Comparison of ENCODE assay signal across 9 cellular contexts in genomic region chr3:4271834-4272233, GRCh38. TPM values are rescaled to one million over a fixed set of nuclear protein-coding genes. Genes with fewer than 3 reads are reported as not detected.
DNase-seq lines count a peak whose midpoint lies in the region; ATAC-seq and TF ChIP-seq lines count a peak whose summit lies in the region.
"Had no signal": no experiment of that assay in that cellular context is flagged by ENCODE, and none has a peak within 500 bp of the region (broad histone marks: within the 10 kb centered on the region; RNA-seq: fewer than 3 reads in every experiment).

No MANE protein-coding gene starts in this region.

- H3K27me3 Mint-ChIP-seq in CD4-positive, alpha-beta T cell = no peaks in the 10 kb centered on the region
- H3K27me3 Mint-ChIP-seq: IgD-negative memory B cell had no signal

- intact Hi-C loops in CD4-positive, alpha-beta T cell (cut with DNase I, micrococcal nuclease) = loop anchor here in 1 of 2 experiments (5.0 kb wide), 1 partner anchor 1070 kb away; no protein-coding TSS in a partner anchor
- intact Hi-C loops in adrenal gland (cut with DNase I) = no loop called here

- H3K27me3 ChIP-seq in CD4-positive, alpha-beta T cell (ENCODE audit: control insufficient read depth, insufficient read depth, low read length) = no peaks in the 10 kb centered on the region
- H3K27me3 ChIP-seq in adrenal gland = no peaks in the 10 kb centered on the region

- peaks cover 0 to 4% of the 10 kb centered on the region in 2 donors for H3K4me1 ChIP-seq in adrenal gland (replicated peaks in 1 of 2)

- no peak for TF ChIP-seq POLR2A in adrenal gland (IDR thresholded peaks at IDR 0.05)

- no peak for ATAC-seq in CD4-positive, alpha-beta T cell (ENCODE audit: poor library complexity)
- ATAC-seq in HG03025 (IDR thresholded peaks at IDR 0.05; ENCODE audit: low FRiP score, unreplicated experiment) (no peak), HG03342 (IDR thresholded peaks at IDR 0.05; ENCODE audit: unreplicated experiment) (no peak), GM21423 (IDR thresholded peaks at IDR 0.05; ENCODE audit: unreplicated experiment) (no peak), GM19452 (IDR thresholded peaks at IDR 0.05; ENCODE audit: unreplicated experiment) (no peak)

- H3K9me3 Mint-ChIP-seq in CD4-positive, alpha-beta T cell = peaks cover 5% of the 10 kb centered on the region

- 10 to 27% (median 19%) methylated on average over 4 of the region's 4 CpGs for WGBS in adrenal gland, 4 donors

- CTCF ChIA-PET in CD4-positive, alpha-beta T cell (lab: Charles Lee) = interaction anchor here (1.0 to 1.2 kb wide), 2 partner anchors 8 to 1072 kb away, joined by 3 to 5 read pairs; no protein-coding TSS in a partner anchor

- TF ChIP-seq CTCF in CD4-positive, alpha-beta T cell (IDR thresholded peaks at IDR 0.05) = peak; percentile 38
- TF ChIP-seq CTCF in adrenal gland (IDR thresholded peaks at IDR 0.05) = peak; percentile 28 to 59 (median 46)

- H3K27ac ChIP-seq in CD4-positive, alpha-beta T cell (ENCODE audit: low read depth, low read length) = no peak overlapping the region
- H3K27ac ChIP-seq in adrenal gland = no peak overlapping the region

- no peaks in the 10 kb centered on the region for H3K36me3 Mint-ChIP-seq in CD4-positive, alpha-beta T cell (ENCODE audit: low read depth)
- H3K36me3 Mint-ChIP-seq: IgD-negative memory B cell had no signal

- POLR2A ChIA-PET in CD4-positive, alpha-beta T cell (lab: Charles Lee) = interaction anchor here (0.6 kb wide), 1 partner anchor 45 kb away, joined by 3 read pairs; no protein-coding TSS in a partner anchor

- no peak overlapping the region for H3K4me3 Mint-ChIP-seq in CD4-positive, alpha-beta T cell
- H3K4me3 Mint-ChIP-seq: IgD-negative memory B cell had no signal

- H3K4me1 Mint-ChIP-seq in CD4-positive, alpha-beta T cell (ENCODE audit: low read depth) = peaks cover 17% of the 10 kb centered on the region

- no peaks in the 10 kb centered on the region for H3K36me3 ChIP-seq in adrenal gland (replicated peaks in 1 of 2)

- H3K9me3 ChIP-seq in CD4-positive, alpha-beta T cell (ENCODE audit: control insufficient read depth, low read length) = no peaks in the 10 kb centered on the region
- no peaks in the 10 kb centered on the region for H3K9me3 ChIP-seq in adrenal gland (replicated peaks in 1 of 3)

- DNase-seq in CD4-positive, alpha-beta T cell = no peak
- peak; percentile 48 for DNase-seq in HT-29 (ENCODE audit: low spot score)
- DNase-seq in adrenal gland = no peak
- peak; percentile 59 for DNase-seq in kidney glomerular epithelial cell (lab: John Stamatoyannopoulos, UW)

- H3K4me3 ChIP-seq in adrenal gland = no peak overlapping the region

- H3K27ac Mint-ChIP-seq in CD4-positive, alpha-beta T cell = no peak overlapping the region
- H3K27ac Mint-ChIP-seq: IgD-negative memory B cell had no signal

RNA-seq across cellular contexts. Expression of gene SETMAR, which starts 31.3 kb away (rescaled TPM):
- total RNA-seq in CD4-positive, alpha-beta T cell = 1 to 10 TPM; 9.1 to 9.2 TPM
- total RNA-seq in HT-29 (2014; rRNA removed; shearing (Covaris generic)) = 5.6 and 8.1 TPM in 2 replicates
- total RNA-seq in adrenal gland = 10 to 100 TPM; 11.5 to 28.3 (median 19.0) TPM
- 10 to 100 TPM; 23.7 to 53.7 (median 29.4) TPM for polyA plus RNA-seq in adrenal gland

Comparison
In these comparisons a context has a peak if more than half of its experiments do, and no peak if none do; other contexts are left out.
1. DNase-seq: peak in HT-29 (single experiment) and kidney glomerular epithelial cell (single experiment); none in CD4-positive, alpha-beta T cell (0 of 10) and adrenal gland (0 of 7).